ENCODE assay signal across 8 cellular contexts in the genomic region with DNA sequence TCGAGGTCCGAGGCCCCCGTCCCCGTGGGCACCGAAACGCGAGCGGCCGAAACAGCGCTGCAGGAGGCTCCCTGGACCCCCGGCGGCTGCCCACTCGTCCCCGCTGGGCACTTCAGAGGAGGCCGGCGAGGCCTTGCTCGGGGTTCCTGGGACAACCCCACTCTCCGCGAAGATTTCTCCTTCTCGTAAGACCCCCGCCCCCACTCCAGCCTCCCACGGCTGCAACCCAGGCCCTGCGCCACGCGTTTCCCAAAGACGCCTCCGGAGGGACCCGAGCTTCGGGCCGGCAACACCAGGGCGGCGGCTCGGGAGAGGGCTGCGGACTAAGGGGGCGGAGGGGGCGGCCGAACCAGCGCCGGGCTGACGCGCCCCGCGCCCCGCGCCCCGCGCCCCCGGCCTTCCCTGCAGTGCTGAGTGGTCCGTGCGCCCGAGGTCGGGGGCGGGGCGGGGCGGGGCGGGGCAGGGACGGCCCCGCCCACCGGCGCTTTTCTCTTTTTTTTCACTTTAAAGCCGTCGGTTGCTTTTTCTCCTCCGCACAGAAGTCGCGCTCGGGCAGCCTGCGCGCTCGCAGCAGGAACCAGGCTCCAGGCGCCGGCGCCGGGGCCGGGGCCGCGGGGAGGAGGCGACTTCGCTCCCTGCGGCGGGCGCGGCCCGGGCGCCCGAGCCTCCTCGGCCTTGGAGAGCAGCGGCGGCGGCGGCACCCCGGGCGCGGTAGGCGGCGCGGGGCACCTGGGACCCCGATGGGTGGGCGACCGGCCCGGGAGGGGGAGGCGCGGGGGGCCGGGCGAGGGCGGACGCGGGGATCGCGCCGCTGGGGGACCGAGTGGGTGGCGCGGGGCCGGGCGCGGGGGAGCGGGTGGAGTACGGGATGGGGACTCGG. TPM values are rescaled to one million over a fixed set of nuclear protein-coding genes. Genes with fewer than 3 reads are reported as not detected.
DNase-seq lines count a peak whose midpoint lies in the region; ATAC-seq, FAIRE-seq and TF ChIP-seq lines count a peak whose summit lies in the region.

Gene SPSB1 (plus strand): TSS at position 534 of the 880 bp plus-strand sequence. CDS start 62,998 bp downstream, outside the sequence.

- in situ Hi-C loops in GM12878 (cut with MboI), result no loop called here

- H3K4me2 ChIP-seq in GM12878 (ENCODE audit: control insufficient read depth, insufficient read depth), result peak within 1 kb of the TSS; percentile 70

- H2AFZ ChIP-seq in GM12878 (ENCODE audit: control insufficient read depth, low read depth, low read length), result peak within 1 kb of the TSS; percentile 8; the same call in 1 of the 2 replicates

- peaks cover 3 to 7% of the 10 kb centered on the region in 2 experiments; a peak in 2 of 4 replicates for H3K27me3 ChIP-seq in GM12878 (replicated peaks in 1 of 2; ENCODE audit: control insufficient read depth in 2 of 2, insufficient read depth in 2 of 2, low read length in 1 of 2)
- peaks cover 7% of the 10 kb centered on the region; the same call in 1 of the 2 replicates for H3K27me3 ChIP-seq in iPS DF 6.9 (ENCODE audit: control insufficient read depth, insufficient read depth, low read length)

- H3K27ac ChIP-seq in GM12878 (ENCODE audit: control insufficient read depth, insufficient read depth) (no peak within 1 kb of the TSS), iPS DF 6.9 (ENCODE audit: low read length) (no peak within 1 kb of the TSS)

- no peaks in the 10 kb centered on the region for H3K36me3 ChIP-seq in GM12878 (ENCODE audit: control insufficient read depth in 2 of 2, insufficient read depth in 2 of 2, low read length in 1 of 2)
- H3K36me3 ChIP-seq in iPS DF 6.9 (ENCODE audit: control insufficient read depth, insufficient read depth, low read length), result no peaks in the 10 kb centered on the region

- CTCF ChIA-PET in GM12878 (lab: Yijun Ruan, JAX), result interaction anchor here (0.9 to 5.9 kb wide), 2 partner anchors 163 to 198 kb away, joined by 4 to 123 read pairs; no protein-coding TSS in a partner anchor

- H3K9me3 ChIP-seq in GM12878 (replicated peaks; ENCODE audit: control insufficient read depth, insufficient read depth, low read length) (no peaks in the 10 kb centered on the region; the same call in 2 of the 3 replicates), iPS DF 6.9 (ENCODE audit: control insufficient read depth, insufficient read depth, low read length) (no peaks in the 10 kb centered on the region)

- BruUV-seq in GM12878 (replicated peaks; lab: Mats Ljungman, UMichigan), result no TSS peak

- H4K20me1 ChIP-seq in GM12878 (ENCODE audit: control insufficient read depth, insufficient read depth), result no peaks in the 10 kb centered on the region

- no peak for TF ChIP-seq CTCF in GM12878 (IDR thresholded peaks at IDR 0.05 in 2 of 3, conservative IDR thresholded peaks at IDR 0.05 in 1 of 3; ENCODE audit: control insufficient read depth in 2 of 3, extremely low read depth in 1 of 3, insufficient read depth in 1 of 3, low read depth in 3 of 3, low read length in 3 of 3)
- no peak for TF ChIP-seq CTCF in retinal pigment epithelial cell (conservative IDR thresholded peaks at IDR 0.05; ENCODE audit: low read depth, low read length)

- POLR2A ChIA-PET in GM12878 (lab: Charles Lee), result no interaction called here

- TF ChIP-seq RAD21 in GM12878 (IDR thresholded peaks at IDR 0.05; ENCODE audit: insufficient read depth, low read depth, low read length), result 0 out of 2 replicates have a peak, but pooled peaks have one; percentile 7

- TF ChIP-seq EP300 in GM12878 (IDR thresholded peaks at IDR 0.05; ENCODE audit: borderline replicate concordance in 1 of 2, control insufficient read depth in 1 of 2, low read depth in 2 of 2, low read length in 2 of 2), result no peak

- no peak for FAIRE-seq in GM12878 (lab: Jason Lieb, UNC)

- H3K4me1 ChIP-seq in GM12878 (ENCODE audit: control insufficient read depth, insufficient read depth, low read length), result peaks cover 13% of the 10 kb centered on the region
- peaks cover 3% of the 10 kb centered on the region for H3K4me1 ChIP-seq in iPS DF 6.9 (ENCODE audit: control insufficient read depth, insufficient read depth, low read length)

- peak; percentile 76 for TF ChIP-seq POLR2A in GM12878 (IDR thresholded peaks at IDR 0.05; ENCODE audit: low read depth, low read length)

- intact Hi-C loops in GM12878 (cut with micrococcal nuclease; ENCODE audit: unreplicated experiment), result no loop called here

- RAD21 ChIA-PET in GM12878 (lab: Charles Lee; ENCODE audit: unreplicated experiment), result interaction anchor here (0.9 to 4.1 kb wide), 3 partner anchors 10 to 160 kb away, joined by 3 to 100 read pairs (median 3); no protein-coding TSS in a partner anchor

- no peaks in the 10 kb centered on the region for H3K79me2 ChIP-seq in GM12878 (ENCODE audit: control insufficient read depth, insufficient read depth, low read length)

- 20% methylated on average over 28 of the region's 119 CpGs for WGBS in GM12878 (ENCODE audit: insufficient coverage, insufficient replicate concordance, low lambda C conversion rate, missing lambda C conversion rate)
- WGBS in iPS DF 6.9 (ENCODE audit: insufficient coverage, insufficient read length), result no CpG with 5 or more reads among the region's 119 CpGs

- SMC1A ChIA-PET in GM12878 (lab: Charles Lee; ENCODE audit: uncharacterized antibody, unreplicated experiment), result interaction anchor here (5.7 kb wide), 1 partner anchor 162 kb away, joined by 123 read pairs; no protein-coding TSS in a partner anchor

- peak; percentile 67 for ATAC-seq in GM12878
- ATAC-seq in GM21360 (IDR thresholded peaks at IDR 0.05; ENCODE audit: unreplicated experiment), result no peak

- H3K9ac ChIP-seq in GM12878 (ENCODE audit: control insufficient read depth, insufficient read depth, low read length), result peak within 1 kb of the TSS; percentile 21; the same call in 1 of the 2 replicates

- peak within 1 kb of the TSS; percentile 77 for H3K4me3 ChIP-seq in GM12878
- H3K4me3 ChIP-seq in iPS DF 6.9 (ENCODE audit: low read length), result peak within 1 kb of the TSS; percentile 70
- peak within 1 kb of the TSS; percentile 94 for H3K4me3 ChIP-seq in retinal pigment epithelial cell (ENCODE audit: low read length)

- peak; percentile 47 for DNase-seq in NCI-H1436 (lab: John Stamatoyannopoulos, UW)
- no peak for DNase-seq in NCI-H1436 treated with DMSO at 0.1 percent for 48 hours (lab: John Stamatoyannopoulos, UW)
- peak; percentile 78 for DNase-seq in LoVo (ENCODE audit: low spot score)
- DNase-seq in T-helper 9 cell, result peak; percentile 53
- no peak for DNase-seq in GM12878 (ENCODE audit: low read depth, low spot score)
- DNase-seq in iPS DF 6.9 (ENCODE audit: low read depth, low spot score), result no peak
- DNase-seq in retinal pigment epithelial cell (ENCODE audit: low read depth), result no peak

TF ChIP-seq in GM12878, 131 proteins besides CTCF, POLR2A, EP300 and RAD21:
- 0 out of 2 replicates have a peak, but pooled peaks have one; percentile 28 for TF ChIP-seq POLR2AphosphoS5 (IDR thresholded peaks at IDR 0.05; ENCODE audit: low read length)
- TF ChIP-seq TCF3 (IDR thresholded peaks at IDR 0.05; ENCODE audit: borderline replicate concordance, insufficient read depth, low read depth, low read length), result 0 out of 2 replicates have a peak, but pooled peaks have one; percentile 44
- no peak for TF ChIP-seq NBN (IDR thresholded peaks at IDR 0.05)
- peak; percentile 95 for TF ChIP-seq ZNF384 (IDR thresholded peaks at IDR 0.05; ENCODE audit: borderline replicate concordance, low read depth, low read length)
- TF ChIP-seq SP1 (IDR thresholded peaks at IDR 0.05; ENCODE audit: low read depth, low read length), result peak; percentile 34
- peak; percentile 42; the same call in 1 of the 2 replicates for TF ChIP-seq TAF1 (IDR thresholded peaks at IDR 0.05; ENCODE audit: borderline replicate concordance, low read depth, low read length)
TF ChIP-seq in GM12878: peak in this region for 5.

RNA-seq across cellular contexts. Expression of gene SPSB1, which starts in this region (rescaled TPM):
- 0.96 and 1.3 TPM in 2 replicates for total RNA-seq in GM12878 (2013; cell fraction: nucleolus; rRNA removed)
- total RNA-seq in GM12878 (2014; rRNA removed), result 0.90 and 1.3 TPM in 2 replicates
- total RNA-seq in GM12878 (2014; rRNA removed; fragmentation: Illumina TruSeq; extraction: Trizol), result 0.40 and 0.46 TPM in 2 replicates
- 0.74 and 1.1 TPM in 2 replicates for total RNA-seq in GM12878 (2021)
- 0.38 TPM for polyA plus RNA-seq in GM12878 (2011; ENCODE audit: low read depth)
- 0.23 and 0.43 TPM in 2 replicates for polyA plus RNA-seq in GM12878 (2011; rRNA removed)
- polyA plus RNA-seq in GM12878 (2011; cell fraction: cytosol; rRNA removed), result 0.52 and 0.63 TPM in 2 replicates
- polyA plus RNA-seq in GM12878 (2011; cell fraction: nucleus; rRNA removed), result 0.45 and 0.47 TPM in 2 replicates
- 1.4 and 2.6 TPM in 2 replicates for polyA plus RNA-seq in GM12878 (2012)
- polyA plus RNA-seq in GM12878 (2014; fragmentation: Illumina TruSeq; extraction: Trizol), result 0.46 and 2.1 TPM in 2 replicates
- under 1 TPM in 1 of 2 experiments, not detected in 1; 0.02 TPM for polyA plus RNA-seq in GM12878 (2014; fragmentation: Nextera tagmentation; extraction: Ambion mirVana)
- polyA plus RNA-seq in GM12878 (2014; rRNA removed), result 0.80 and 2.0 TPM in 2 replicates
- polyA plus RNA-seq in GM12878 (2016; fragmentation: Nextera tagmentation; extraction: Ambion mirVana), result 1 to 10 TPM; 1.2 to 1.4 TPM
- polyA minus RNA-seq in GM12878 (2011; rRNA and poly(A)+ RNA removed), result 0.37 and 0.57 TPM in 2 replicates
- 0.52 and 0.53 TPM in 2 replicates for polyA minus RNA-seq in GM12878 (2011; cell fraction: cytosol; rRNA and poly(A)+ RNA removed)
- polyA minus RNA-seq in GM12878 (2011; cell fraction: nucleus; rRNA and poly(A)+ RNA removed), result 0.36 TPM in 1 of 2 replicates, not detected in the other

Comparison
In these comparisons a context has a peak if more than half of its experiments do, and no peak if none do; other contexts are left out.
1. DNase-seq: peak in NCI-H1436 (single experiment), LoVo (single experiment) and T-helper 9 cell (single experiment); none in NCI-H1436 treated with DMSO at 0.1 percent for 48 hours (single experiment), GM12878 (single experiment), iPS DF 6.9 (single experiment) and retinal pigment epithelial cell (single experiment).
2. Peak in every context shown above with its lines, with median percentiles within 50 percentile points of each other: H3K4me3 ChIP-seq.